26 cellular contexts compared by ENCODE assay signal in genomic region chr2:59786684-59787083, GRCh38.
"Had no signal": no experiment of that assay in that cellular context is flagged by ENCODE, and none has a peak within 500 bp of the region (broad histone marks: within the 10 kb centered on the region; RNA-seq: fewer than 3 reads in every experiment).

No MANE protein-coding gene starts in this region.

- H3K27me3 Mint-ChIP-seq: activated B cell treated with CpG ODN at 0.5 μM for 24 hours; activated CD8-positive, alpha-beta T cell treated with anti-CD3 and anti-CD28 coated beads for 36 hours; activated naive CD4-positive, alpha-beta T cell treated with anti-CD3 and anti-CD28 coated beads, Interleukin-2, amount 10 ng/mL, durations not matched to agents 7 days and 5 days; activated naive CD8-positive, alpha-beta T cell treated with anti-CD3 and anti-CD28 coated beads for 36 hours; T-cell had no signal

- H3K27me3 ChIP-seq: brain microvascular endothelial cell had no signal

- H3K36me3 Mint-ChIP-seq: activated naive CD4-positive, alpha-beta T cell treated with anti-CD3 and anti-CD28 coated beads, Interleukin-2, amount 10 ng/mL, durations not matched to agents 7 days and 5 days; activated naive CD8-positive, alpha-beta T cell treated with anti-CD3 and anti-CD28 coated beads for 36 hours; T-cell had no signal

- H3K4me3 ChIP-seq: SK-N-MC had no signal

- ATAC-seq: activated CD8-positive, alpha-beta T cell treated with anti-CD3 and anti-CD28 coated beads for 36 hours; activated T-cell treated with anti-CD3 and anti-CD28 coated beads, Interleukin-2, amount 50 U/mL, for 72 hours; Panc1; Right ventricle myocardium inferior; T-cell had no signal

- H3K9me3 Mint-ChIP-seq: activated B cell treated with CpG ODN at 0.5 μM for 24 hours; activated CD8-positive, alpha-beta T cell treated with anti-CD3 and anti-CD28 coated beads for 36 hours; activated naive CD4-positive, alpha-beta T cell treated with anti-CD3 and anti-CD28 coated beads, Interleukin-2, amount 10 ng/mL, durations not matched to agents 7 days and 5 days; activated naive CD8-positive, alpha-beta T cell treated with anti-CD3 and anti-CD28 coated beads for 36 hours; activated T-cell treated with anti-CD3 and anti-CD28 coated beads, Interleukin-2, amount 50 U/mL, for 72 hours; activated T-helper 2 cell treated with anti-CD3 and anti-CD28 coated beads, Interferon-gamma antibody, Interleukin-2, Interleukin-4, amounts not matched to agents 10 μg/mL and 5 μg/mL and 100 μg/mL, durations not matched to agents 14 hours and 24 hours and 36 hours; T-cell had no signal

- H3K27ac ChIP-seq: brain microvascular endothelial cell, SK-N-MC had no signal

- H3K4me3 Mint-ChIP-seq: activated B cell treated with CpG ODN at 0.5 μM for 24 hours; activated CD8-positive, alpha-beta T cell treated with anti-CD3 and anti-CD28 coated beads for 36 hours; activated naive CD4-positive, alpha-beta T cell treated with anti-CD3 and anti-CD28 coated beads, Interleukin-2, amount 10 ng/mL, durations not matched to agents 7 days and 5 days; activated naive CD8-positive, alpha-beta T cell treated with anti-CD3 and anti-CD28 coated beads for 36 hours; activated T-cell treated with anti-CD3 and anti-CD28 coated beads, Interleukin-2, amount 50 U/mL, for 72 hours; T-cell had no signal

- H3K4me1 Mint-ChIP-seq: activated B cell treated with CpG ODN at 0.5 μM for 24 hours; activated naive CD4-positive, alpha-beta T cell treated with anti-CD3 and anti-CD28 coated beads, Interleukin-2, amount 10 ng/mL, durations not matched to agents 7 days and 5 days; activated naive CD8-positive, alpha-beta T cell treated with anti-CD3 and anti-CD28 coated beads for 36 hours; T-cell had no signal

- H3K27ac Mint-ChIP-seq: activated B cell treated with CpG ODN at 0.5 μM for 24 hours; activated CD8-positive, alpha-beta T cell treated with anti-CD3 and anti-CD28 coated beads for 36 hours; activated naive CD4-positive, alpha-beta T cell treated with anti-CD3 and anti-CD28 coated beads, Interleukin-2, amount 10 ng/mL, durations not matched to agents 7 days and 5 days; activated naive CD8-positive, alpha-beta T cell treated with anti-CD3 and anti-CD28 coated beads for 36 hours; activated T-cell treated with anti-CD3 and anti-CD28 coated beads, Interleukin-2, amount 50 U/mL, for 72 hours; activated T-helper 2 cell treated with anti-CD3 and anti-CD28 coated beads, Interferon-gamma antibody, Interleukin-2, Interleukin-4, amounts not matched to agents 10 μg/mL and 5 μg/mL and 100 μg/mL, durations not matched to agents 14 hours and 24 hours and 36 hours; T-cell had no signal

- H3K36me3 ChIP-seq: brain microvascular endothelial cell had no signal

- DNase-seq: activated B cell treated with CpG ODN at 0.5 μM for 24 hours; activated CD8-positive, alpha-beta memory T cell treated with anti-CD3 and anti-CD28 coated beads, Interleukin-2, amount 50 U/mL, for 4 hours; activated CD8-positive, alpha-beta T cell treated with anti-CD3 and anti-CD28 coated beads for 36 hours; activated gamma-delta T cell treated with Interleukin-2 at 50 U/mL for 16 hours; activated naive CD4-positive, alpha-beta T cell treated with anti-CD3 and anti-CD28 coated beads, Interleukin-2, amount 10 ng/mL, durations not matched to agents 7 days and 5 days; activated naive CD8-positive, alpha-beta T cell treated with anti-CD3 and anti-CD28 coated beads for 36 hours; activated T-cell treated with anti-CD3 and anti-CD28 coated beads, Interleukin-2, amount 50 U/mL, for 72 hours; brain microvascular endothelial cell; MM.1S; NCI-H1105; NCI-H1436; NCI-H1694 treated with DMSO at 0.1 percent for 48 hours; NCI-H2029 treated with DMSO at 0.1 percent for 48 hours; NCI-H345; NCI-H510A; NCI-H526 treated with DMSO at 0.1 percent for 48 hours; NCI-H82; OCI-M1; RPMI8226; T-cell; T-helper 2 cell; T1000 had no signal
